1 cellular context compared by ENCODE assay signal in the genomic region with DNA sequence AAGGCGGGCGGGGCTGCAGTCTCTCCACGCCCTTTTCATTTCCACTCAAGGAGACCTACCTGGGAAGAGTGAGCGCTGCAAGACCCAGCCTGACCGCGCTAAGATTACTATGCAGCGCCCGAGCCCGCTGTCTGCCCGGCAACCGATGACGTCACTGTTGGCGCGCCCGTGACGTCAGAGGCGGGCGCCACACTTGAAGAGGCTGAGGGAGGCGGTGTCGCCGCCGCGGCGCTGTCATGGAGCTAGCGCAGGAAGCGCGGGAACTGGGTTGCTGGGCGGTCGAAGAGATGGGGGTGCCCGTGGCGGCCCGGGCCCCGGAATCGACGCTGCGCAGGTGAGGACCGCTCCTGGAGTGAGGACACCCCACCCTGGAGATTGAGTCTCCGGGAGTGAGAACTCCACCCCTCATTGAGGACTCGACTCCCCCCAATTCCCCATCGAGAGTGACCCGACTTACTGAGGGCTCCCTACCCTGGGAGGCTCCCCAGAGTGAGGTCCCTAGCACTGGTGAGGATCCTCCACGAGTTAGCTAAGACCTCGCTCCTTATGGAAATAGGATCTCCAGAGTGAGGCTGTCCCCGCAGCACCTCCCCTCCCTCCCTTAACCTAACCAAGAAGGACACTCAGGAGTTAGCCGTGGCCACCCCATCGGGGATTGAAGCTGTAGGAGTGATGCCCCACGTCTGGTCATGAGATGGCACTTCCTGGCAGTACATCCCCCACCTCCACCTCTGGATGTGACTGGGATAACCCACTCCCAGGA.
TF ChIP-seq lines count a peak whose summit lies in the region.

A gene with protein sequence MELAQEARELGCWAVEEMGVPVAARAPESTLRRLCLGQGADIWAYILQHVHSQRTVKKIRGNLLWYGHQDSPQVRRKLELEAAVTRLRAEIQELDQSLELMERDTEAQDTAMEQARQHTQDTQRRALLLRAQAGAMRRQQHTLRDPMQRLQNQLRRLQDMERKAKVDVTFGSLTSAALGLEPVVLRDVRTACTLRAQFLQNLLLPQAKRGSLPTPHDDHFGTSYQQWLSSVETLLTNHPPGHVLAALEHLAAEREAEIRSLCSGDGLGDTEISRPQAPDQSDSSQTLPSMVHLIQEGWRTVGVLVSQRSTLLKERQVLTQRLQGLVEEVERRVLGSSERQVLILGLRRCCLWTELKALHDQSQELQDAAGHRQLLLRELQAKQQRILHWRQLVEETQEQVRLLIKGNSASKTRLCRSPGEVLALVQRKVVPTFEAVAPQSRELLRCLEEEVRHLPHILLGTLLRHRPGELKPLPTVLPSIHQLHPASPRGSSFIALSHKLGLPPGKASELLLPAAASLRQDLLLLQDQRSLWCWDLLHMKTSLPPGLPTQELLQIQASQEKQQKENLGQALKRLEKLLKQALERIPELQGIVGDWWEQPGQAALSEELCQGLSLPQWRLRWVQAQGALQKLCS (plus strand): TSS at position 177 of the 763 bp plus-strand sequence. CDS start 60 bp downstream, at position 237.

TF ChIP-seq in K562, 482 proteins besides CTCF, POLR2A, EP300 and RAD21 (continued from another document and continues in another):
- TF ChIP-seq DACH1 (IDR thresholded peaks at IDR 0.05; ENCODE audit: partially characterized antibody), result no peak
- TF ChIP-seq ZNF212 (CRISPR knock-in tag; IDR thresholded peaks at IDR 0.05), result peak; percentile 79; the same call in 1 of the 2 replicates
- no peak for TF ChIP-seq PRMT5 (CRISPR knock-in tag; IDR thresholded peaks at IDR 0.05)
- peak; percentile 47; the same call in 1 of the 2 replicates for TF ChIP-seq ZNF766 (CRISPR knock-in tag; conservative IDR thresholded peaks at IDR 0.05)
- TF ChIP-seq, protein P1, sequence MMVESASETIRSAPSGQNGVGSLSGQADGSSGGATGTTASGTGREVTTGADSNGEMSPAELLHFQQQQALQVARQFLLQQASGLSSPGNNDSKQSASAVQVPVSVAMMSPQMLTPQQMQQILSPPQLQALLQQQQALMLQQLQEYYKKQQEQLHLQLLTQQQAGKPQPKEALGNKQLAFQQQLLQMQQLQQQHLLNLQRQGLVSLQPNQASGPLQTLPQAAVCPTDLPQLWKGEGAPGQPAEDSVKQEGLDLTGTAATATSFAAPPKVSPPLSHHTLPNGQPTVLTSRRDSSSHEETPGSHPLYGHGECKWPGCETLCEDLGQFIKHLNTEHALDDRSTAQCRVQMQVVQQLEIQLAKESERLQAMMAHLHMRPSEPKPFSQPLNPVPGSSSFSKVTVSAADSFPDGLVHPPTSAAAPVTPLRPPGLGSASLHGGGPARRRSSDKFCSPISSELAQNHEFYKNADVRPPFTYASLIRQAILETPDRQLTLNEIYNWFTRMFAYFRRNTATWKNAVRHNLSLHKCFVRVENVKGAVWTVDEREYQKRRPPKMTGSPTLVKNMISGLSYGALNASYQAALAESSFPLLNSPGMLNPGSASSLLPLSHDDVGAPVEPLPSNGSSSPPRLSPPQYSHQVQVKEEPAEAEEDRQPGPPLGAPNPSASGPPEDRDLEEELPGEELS (CRISPR knock-in tag; IDR thresholded peaks at IDR 0.05; ENCODE audit: borderline replicate concordance), result no peak
- TF ChIP-seq SRSF1 (IDR thresholded peaks at IDR 0.05; ENCODE audit: low read depth, low read length), result no peak
- 0 out of 2 replicates have a peak, but pooled peaks have one; percentile 26 for TF ChIP-seq TOE1 (IDR thresholded peaks at IDR 0.05; ENCODE audit: borderline replicate concordance)
- TF ChIP-seq TOE1 (CRISPR knock-in tag; IDR thresholded peaks at IDR 0.05; ENCODE audit: borderline replicate concordance, low read depth), result no peak
- TF ChIP-seq ZNF445 (CRISPR knock-in tag; IDR thresholded peaks at IDR 0.05; ENCODE audit: low read depth), result peak; percentile 66; the same call in 1 of the 2 replicates
- 0 out of 2 replicates have a peak, but pooled peaks have one; percentile 19 for TF ChIP-seq EGR1 (conservative IDR thresholded peaks at IDR 0.05)
- TF ChIP-seq, protein P2, sequence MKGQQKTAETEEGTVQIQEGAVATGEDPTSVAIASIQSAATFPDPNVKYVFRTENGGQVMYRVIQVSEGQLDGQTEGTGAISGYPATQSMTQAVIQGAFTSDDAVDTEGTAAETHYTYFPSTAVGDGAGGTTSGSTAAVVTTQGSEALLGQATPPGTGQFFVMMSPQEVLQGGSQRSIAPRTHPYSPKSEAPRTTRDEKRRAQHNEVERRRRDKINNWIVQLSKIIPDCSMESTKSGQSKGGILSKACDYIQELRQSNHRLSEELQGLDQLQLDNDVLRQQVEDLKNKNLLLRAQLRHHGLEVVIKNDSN (CRISPR knock-in tag; IDR thresholded peaks at IDR 0.05), result peak; percentile 34; the same call in 1 of the 2 replicates
- TF ChIP-seq ZFPM2 (CRISPR knock-in tag; IDR thresholded peaks at IDR 0.05), result no peak
- no peak for TF ChIP-seq U2AF2 (optimal IDR thresholded peaks at IDR 0.05; ENCODE audit: low read depth, low read length)
- TF ChIP-seq RUNX1 (IDR thresholded peaks at IDR 0.05; ENCODE audit: low read depth), result no peak
- no peak for TF ChIP-seq SMARCA5 (IDR thresholded peaks at IDR 0.05)
- peak; percentile 32 for TF ChIP-seq NEUROD1 (IDR thresholded peaks at IDR 0.05; ENCODE audit: borderline replicate concordance, low read depth, low read length, partially characterized antibody)
- TF ChIP-seq CREBBP (IDR thresholded peaks at IDR 0.05; ENCODE audit: low read depth, low read length), result no peak
- TF ChIP-seq, protein P3, sequence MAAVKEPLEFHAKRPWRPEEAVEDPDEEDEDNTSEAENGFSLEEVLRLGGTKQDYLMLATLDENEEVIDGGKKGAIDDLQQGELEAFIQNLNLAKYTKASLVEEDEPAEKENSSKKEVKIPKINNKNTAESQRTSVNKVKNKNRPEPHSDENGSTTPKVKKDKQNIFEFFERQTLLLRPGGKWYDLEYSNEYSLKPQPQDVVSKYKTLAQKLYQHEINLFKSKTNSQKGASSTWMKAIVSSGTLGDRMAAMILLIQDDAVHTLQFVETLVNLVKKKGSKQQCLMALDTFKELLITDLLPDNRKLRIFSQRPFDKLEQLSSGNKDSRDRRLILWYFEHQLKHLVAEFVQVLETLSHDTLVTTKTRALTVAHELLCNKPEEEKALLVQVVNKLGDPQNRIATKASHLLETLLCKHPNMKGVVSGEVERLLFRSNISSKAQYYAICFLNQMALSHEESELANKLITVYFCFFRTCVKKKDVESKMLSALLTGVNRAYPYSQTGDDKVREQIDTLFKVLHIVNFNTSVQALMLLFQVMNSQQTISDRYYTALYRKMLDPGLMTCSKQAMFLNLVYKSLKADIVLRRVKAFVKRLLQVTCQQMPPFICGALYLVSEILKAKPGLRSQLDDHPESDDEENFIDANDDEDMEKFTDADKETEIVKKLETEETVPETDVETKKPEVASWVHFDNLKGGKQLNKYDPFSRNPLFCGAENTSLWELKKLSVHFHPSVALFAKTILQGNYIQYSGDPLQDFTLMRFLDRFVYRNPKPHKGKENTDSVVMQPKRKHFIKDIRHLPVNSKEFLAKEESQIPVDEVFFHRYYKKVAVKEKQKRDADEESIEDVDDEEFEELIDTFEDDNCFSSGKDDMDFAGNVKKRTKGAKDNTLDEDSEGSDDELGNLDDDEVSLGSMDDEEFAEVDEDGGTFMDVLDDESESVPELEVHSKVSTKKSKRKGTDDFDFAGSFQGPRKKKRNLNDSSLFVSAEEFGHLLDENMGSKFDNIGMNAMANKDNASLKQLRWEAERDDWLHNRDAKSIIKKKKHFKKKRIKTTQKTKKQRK (IDR thresholded peaks at IDR 0.05; ENCODE audit: borderline replicate concordance, low read depth, low read length), result no peak
- no peak for TF ChIP-seq CCAR2 (IDR thresholded peaks at IDR 0.05; ENCODE audit: low read depth, low read length)
- no peak for TF ChIP-seq ZNF253 (CRISPR knock-in tag; conservative IDR thresholded peaks at IDR 0.05)
- TF ChIP-seq, protein P4, sequence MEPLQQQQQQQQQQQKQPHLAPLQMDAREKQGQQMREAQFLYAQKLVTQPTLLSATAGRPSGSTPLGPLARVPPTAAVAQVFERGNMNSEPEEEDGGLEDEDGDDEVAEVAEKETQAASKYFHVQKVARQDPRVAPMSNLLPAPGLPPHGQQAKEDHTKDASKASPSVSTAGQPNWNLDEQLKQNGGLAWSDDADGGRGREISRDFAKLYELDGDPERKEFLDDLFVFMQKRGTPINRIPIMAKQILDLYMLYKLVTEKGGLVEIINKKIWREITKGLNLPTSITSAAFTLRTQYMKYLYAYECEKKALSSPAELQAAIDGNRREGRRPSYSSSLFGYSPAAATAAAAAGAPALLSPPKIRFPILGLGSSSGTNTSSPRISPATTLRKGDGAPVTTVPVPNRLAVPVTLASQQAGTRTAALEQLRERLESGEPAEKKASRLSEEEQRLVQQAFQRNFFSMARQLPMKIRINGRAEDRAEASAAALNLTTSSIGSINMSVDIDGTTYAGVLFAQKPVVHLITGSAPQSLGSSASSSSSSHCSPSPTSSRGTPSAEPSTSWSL (CRISPR knock-in tag; IDR thresholded peaks at IDR 0.05; ENCODE audit: borderline replicate concordance), result peak; percentile 89; the same call in 1 of the 2 replicates
- no peak for TF ChIP-seq DNMT1 (IDR thresholded peaks at IDR 0.05)
- TF ChIP-seq KLF10 (CRISPR knock-in tag; IDR thresholded peaks at IDR 0.05), result no peak
- no peak for TF ChIP-seq ZNF197 (CRISPR knock-in tag; IDR thresholded peaks at IDR 0.05; ENCODE audit: low read depth)
- no peak for TF ChIP-seq PPARD (CRISPR knock-in tag; IDR thresholded peaks at IDR 0.05)
- TF ChIP-seq ZNF589 (CRISPR knock-in tag; IDR thresholded peaks at IDR 0.05; ENCODE audit: low read depth), result no peak
- TF ChIP-seq ETV1 (tag; conservative IDR thresholded peaks at IDR 0.05; ENCODE audit: low read depth), result peak; percentile 40; the same call in 1 of the 2 replicates
- TF ChIP-seq, protein P5, sequence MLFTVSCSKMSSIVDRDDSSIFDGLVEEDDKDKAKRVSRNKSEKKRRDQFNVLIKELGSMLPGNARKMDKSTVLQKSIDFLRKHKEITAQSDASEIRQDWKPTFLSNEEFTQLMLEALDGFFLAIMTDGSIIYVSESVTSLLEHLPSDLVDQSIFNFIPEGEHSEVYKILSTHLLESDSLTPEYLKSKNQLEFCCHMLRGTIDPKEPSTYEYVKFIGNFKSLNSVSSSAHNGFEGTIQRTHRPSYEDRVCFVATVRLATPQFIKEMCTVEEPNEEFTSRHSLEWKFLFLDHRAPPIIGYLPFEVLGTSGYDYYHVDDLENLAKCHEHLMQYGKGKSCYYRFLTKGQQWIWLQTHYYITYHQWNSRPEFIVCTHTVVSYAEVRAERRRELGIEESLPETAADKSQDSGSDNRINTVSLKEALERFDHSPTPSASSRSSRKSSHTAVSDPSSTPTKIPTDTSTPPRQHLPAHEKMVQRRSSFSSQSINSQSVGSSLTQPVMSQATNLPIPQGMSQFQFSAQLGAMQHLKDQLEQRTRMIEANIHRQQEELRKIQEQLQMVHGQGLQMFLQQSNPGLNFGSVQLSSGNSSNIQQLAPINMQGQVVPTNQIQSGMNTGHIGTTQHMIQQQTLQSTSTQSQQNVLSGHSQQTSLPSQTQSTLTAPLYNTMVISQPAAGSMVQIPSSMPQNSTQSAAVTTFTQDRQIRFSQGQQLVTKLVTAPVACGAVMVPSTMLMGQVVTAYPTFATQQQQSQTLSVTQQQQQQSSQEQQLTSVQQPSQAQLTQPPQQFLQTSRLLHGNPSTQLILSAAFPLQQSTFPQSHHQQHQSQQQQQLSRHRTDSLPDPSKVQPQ (CRISPR knock-in tag; IDR thresholded peaks at IDR 0.05; ENCODE audit: borderline replicate concordance), result 0 out of 2 replicates have a peak, but pooled peaks have one; percentile 49
- no peak for TF ChIP-seq PURB (CRISPR knock-in tag; IDR thresholded peaks at IDR 0.05; ENCODE audit: low read depth)
- no peak for TF ChIP-seq NR2C1 (IDR thresholded peaks at IDR 0.05)
- TF ChIP-seq NR2C1 (tag; IDR thresholded peaks at IDR 0.05), result no peak
- no peak for TF ChIP-seq ZNF561 (CRISPR knock-in tag; conservative IDR thresholded peaks at IDR 0.05)
- TF ChIP-seq, protein P6, sequence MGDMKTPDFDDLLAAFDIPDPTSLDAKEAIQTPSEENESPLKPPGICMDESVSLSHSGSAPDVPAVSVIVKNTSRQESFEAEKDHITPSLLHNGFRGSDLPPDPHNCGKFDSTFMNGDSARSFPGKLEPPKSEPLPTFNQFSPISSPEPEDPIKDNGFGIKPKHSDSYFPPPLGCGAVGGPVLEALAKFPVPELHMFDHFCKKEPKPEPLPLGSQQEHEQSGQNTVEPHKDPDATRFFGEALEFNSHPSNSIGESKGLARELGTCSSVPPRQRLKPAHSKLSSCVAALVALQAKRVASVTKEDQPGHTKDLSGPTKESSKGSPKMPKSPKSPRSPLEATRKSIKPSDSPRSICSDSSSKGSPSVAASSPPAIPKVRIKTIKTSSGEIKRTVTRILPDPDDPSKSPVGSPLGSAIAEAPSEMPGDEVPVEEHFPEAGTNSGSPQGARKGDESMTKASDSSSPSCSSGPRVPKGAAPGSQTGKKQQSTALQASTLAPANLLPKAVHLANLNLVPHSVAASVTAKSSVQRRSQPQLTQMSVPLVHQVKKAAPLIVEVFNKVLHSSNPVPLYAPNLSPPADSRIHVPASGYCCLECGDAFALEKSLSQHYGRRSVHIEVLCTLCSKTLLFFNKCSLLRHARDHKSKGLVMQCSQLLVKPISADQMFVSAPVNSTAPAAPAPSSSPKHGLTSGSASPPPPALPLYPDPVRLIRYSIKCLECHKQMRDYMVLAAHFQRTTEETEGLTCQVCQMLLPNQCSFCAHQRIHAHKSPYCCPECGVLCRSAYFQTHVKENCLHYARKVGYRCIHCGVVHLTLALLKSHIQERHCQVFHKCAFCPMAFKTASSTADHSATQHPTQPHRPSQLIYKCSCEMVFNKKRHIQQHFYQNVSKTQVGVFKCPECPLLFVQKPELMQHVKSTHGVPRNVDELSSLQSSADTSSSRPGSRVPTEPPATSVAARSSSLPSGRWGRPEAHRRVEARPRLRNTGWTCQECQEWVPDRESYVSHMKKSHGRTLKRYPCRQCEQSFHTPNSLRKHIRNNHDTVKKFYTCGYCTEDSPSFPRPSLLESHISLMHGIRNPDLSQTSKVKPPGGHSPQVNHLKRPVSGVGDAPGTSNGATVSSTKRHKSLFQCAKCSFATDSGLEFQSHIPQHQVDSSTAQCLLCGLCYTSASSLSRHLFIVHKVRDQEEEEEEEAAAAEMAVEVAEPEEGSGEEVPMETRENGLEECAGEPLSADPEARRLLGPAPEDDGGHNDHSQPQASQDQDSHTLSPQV (IDR thresholded peaks at IDR 0.05), result no peak
- TF ChIP-seq NUFIP1 (IDR thresholded peaks at IDR 0.05; ENCODE audit: partially characterized antibody), result no peak
- TF ChIP-seq ZBTB1 (CRISPR knock-in tag; IDR thresholded peaks at IDR 0.05; ENCODE audit: borderline replicate concordance, low read depth), result no peak
- no peak for TF ChIP-seq MCM5 (IDR thresholded peaks at IDR 0.05; ENCODE audit: low read depth)
- TF ChIP-seq, protein P7, sequence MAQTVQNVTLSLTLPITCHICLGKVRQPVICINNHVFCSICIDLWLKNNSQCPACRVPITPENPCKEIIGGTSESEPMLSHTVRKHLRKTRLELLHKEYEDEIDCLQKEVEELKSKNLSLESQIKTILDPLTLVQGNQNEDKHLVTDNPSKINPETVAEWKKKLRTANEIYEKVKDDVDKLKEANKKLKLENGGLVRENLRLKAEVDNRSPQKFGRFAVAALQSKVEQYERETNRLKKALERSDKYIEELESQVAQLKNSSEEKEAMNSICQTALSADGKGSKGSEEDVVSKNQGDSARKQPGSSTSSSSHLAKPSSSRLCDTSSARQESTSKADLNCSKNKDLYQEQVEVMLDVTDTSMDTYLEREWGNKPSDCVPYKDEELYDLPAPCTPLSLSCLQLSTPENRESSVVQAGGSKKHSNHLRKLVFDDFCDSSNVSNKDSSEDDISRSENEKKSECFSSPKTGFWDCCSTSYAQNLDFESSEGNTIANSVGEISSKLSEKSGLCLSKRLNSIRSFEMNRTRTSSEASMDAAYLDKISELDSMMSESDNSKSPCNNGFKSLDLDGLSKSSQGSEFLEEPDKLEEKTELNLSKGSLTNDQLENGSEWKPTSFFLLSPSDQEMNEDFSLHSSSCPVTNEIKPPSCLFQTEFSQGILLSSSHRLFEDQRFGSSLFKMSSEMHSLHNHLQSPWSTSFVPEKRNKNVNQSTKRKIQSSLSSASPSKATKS (CRISPR knock-in tag; IDR thresholded peaks at IDR 0.05), result no peak
- no peak for TF ChIP-seq SETDB1 (IDR thresholded peaks at IDR 0.05; ENCODE audit: low read length)
- no peak for TF ChIP-seq CBFA2T3 (IDR thresholded peaks at IDR 0.05)
- no peak for TF ChIP-seq SRSF7 (optimal IDR thresholded peaks at IDR 0.05; ENCODE audit: low read depth, low read length)
- no peak for TF ChIP-seq NCOA6 (IDR thresholded peaks at IDR 0.05)
